Comparison of ENCODE assay signal across 19 cellular contexts in the genomic region with DNA sequence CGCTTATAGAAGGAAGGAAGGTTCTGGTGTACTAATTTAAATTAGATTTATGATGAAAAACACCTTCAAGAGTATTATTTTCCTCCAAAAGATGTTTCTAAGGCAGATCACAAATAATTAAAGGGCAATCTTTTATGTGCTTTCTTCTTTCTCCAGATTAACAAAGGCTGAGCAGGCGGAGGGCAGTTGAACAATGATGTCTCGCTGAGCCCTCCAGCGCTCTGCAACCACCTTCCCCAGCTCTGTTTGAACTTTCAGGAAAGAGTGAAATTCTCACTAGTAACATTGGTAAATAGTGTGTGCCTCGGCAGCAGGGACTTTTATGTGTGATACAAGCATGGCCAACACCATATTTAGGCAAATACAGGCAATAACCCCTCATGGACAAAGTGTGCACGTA.
"Had no signal": no experiment of that assay in that cellular context is flagged by ENCODE, and none has a peak within 500 bp of the region (broad histone marks: within the 10 kb centered on the region; RNA-seq: fewer than 3 reads in every experiment).

No MANE protein-coding gene starts in this region.

- ATAC-seq: gastrocnemius medialis, heart right ventricle, left cardiac atrium, left lung, left ventricle myocardium superior, lower lobe of right lung, mucosa of descending colon had no signal

- H3K36me3 Mint-ChIP-seq: mesothelial cell of epicardium had no signal

- H3K4me1 ChIP-seq: colonic mucosa, esophagus muscularis mucosa, gastrocnemius medialis, heart right ventricle, left lung, lower lobe of right lung had no signal

- H3K4me3 ChIP-seq: colonic mucosa, esophagus muscularis mucosa, gastrocnemius medialis, heart right ventricle, left lung, lower lobe of right lung, mucosa of descending colon had no signal

- H3K4me1 Mint-ChIP-seq: mesothelial cell of epicardium had no signal

- H3K27me3 Mint-ChIP-seq: dendritic cell treated with granulocyte-macrophage colony-stimulating factor and Interleukin-4, amounts not matched to agents 40 ng/mL and 50 ng/mL, for 4 days had no signal

- H3K4me3 Mint-ChIP-seq: dendritic cell treated with granulocyte-macrophage colony-stimulating factor and Interleukin-4, amounts not matched to agents 40 ng/mL and 50 ng/mL, for 4 days; mesothelial cell of epicardium had no signal

- H3K9me3 Mint-ChIP-seq: dendritic cell treated with granulocyte-macrophage colony-stimulating factor and Interleukin-4, amounts not matched to agents 40 ng/mL and 50 ng/mL, for 4 days had no signal

- H3K9me3 ChIP-seq: colonic mucosa, esophagus muscularis mucosa, gastrocnemius medialis, heart right ventricle, left lung, lower lobe of right lung, mucosa of descending colon had no signal

- DNase-seq: colonic mucosa; cortex of kidney; effector memory CD4-positive, alpha-beta T cell; foreskin fibroblast; foreskin melanocyte; gastrocnemius medialis; glutamatergic neuron; head of caudate nucleus; heart right ventricle; hippocampal formation; left cardiac atrium; left lung; left ventricle myocardium superior; lower lobe of right lung; mesenchymal stem cell; mucosa of descending colon had no signal

- H3K27ac ChIP-seq: colonic mucosa, esophagus muscularis mucosa, gastrocnemius medialis, heart right ventricle, left lung, lower lobe of right lung had no signal

- H3K27me3 ChIP-seq: colonic mucosa, gastrocnemius medialis, left lung had no signal

- H3K27ac Mint-ChIP-seq: dendritic cell treated with granulocyte-macrophage colony-stimulating factor and Interleukin-4, amounts not matched to agents 40 ng/mL and 50 ng/mL, for 4 days; mesothelial cell of epicardium had no signal

- H3K36me3 ChIP-seq: colonic mucosa, esophagus muscularis mucosa, gastrocnemius medialis, heart right ventricle, left lung, lower lobe of right lung had no signal
